Comparison of ENCODE assay signal across 10 cellular contexts in genomic region chr7:98398567-98399372, GRCh38. TPM values are rescaled to one million over a fixed set of nuclear protein-coding genes. Genes with fewer than 3 reads are reported as not detected.
DNase-seq lines count a peak whose midpoint lies in the region; FAIRE-seq and TF ChIP-seq lines count a peak whose summit lies in the region.
"Had no signal": no experiment of that assay in that cellular context is flagged by ENCODE, and none has a peak within 500 bp of the region (broad histone marks: within the 10 kb centered on the region; RNA-seq: fewer than 3 reads in every experiment).

No MANE protein-coding gene starts in this region.

- no peak overlapping the region for H2AFZ ChIP-seq in keratinocyte (ENCODE audit: control insufficient read depth, low read length)

- DNase-seq in NCI-H82 (lab: John Stamatoyannopoulos, UW) = peak; percentile 7
- no peak for DNase-seq in NCI-H82 treated with DMSO at 0.1 percent for 48 hours (lab: John Stamatoyannopoulos, UW; ENCODE audit: unreplicated experiment)
- no peak for DNase-seq in keratinocyte (ENCODE audit: low read depth, low spot score)
- no peak for DNase-seq in type B pancreatic cell (ENCODE audit: extremely low spot score, unreplicated experiment)
- DNase-seq in T1000 (lab: John Stamatoyannopoulos, UW) = no peak
- DNase-seq in NCI-H187 (lab: John Stamatoyannopoulos, UW) = no peak
- DNase-seq in lower leg skin (ENCODE audit: low spot score in 2 of 2) = no peak
- DNase-seq: activated CD4-positive, alpha-beta T cell treated with anti-CD3 and anti-CD28 coated beads, Interleukin-2, amount 50 U/mL, for 48 hours; GOT3 had no signal

- H3K36me3 ChIP-seq in keratinocyte (ENCODE audit: control insufficient read depth in 2 of 2, extremely low read depth in 1 of 2, insufficient read depth in 2 of 2, low read length in 2 of 2) = peaks cover 0 to 1% of the 10 kb centered on the region in 2 experiments

- no peaks in the 10 kb centered on the region for H3K27me3 Mint-ChIP-seq in type B pancreatic cell

- H3K9me3 ChIP-seq in keratinocyte (ENCODE audit: control insufficient read depth, low read depth, low read length) = no peaks in the 10 kb centered on the region

- H3K4me2 ChIP-seq in keratinocyte (ENCODE audit: control insufficient read depth, extremely low read depth, insufficient read depth, low read depth, low read length) = peak overlapping the region; percentile 94

- peaks cover 4% of the 10 kb centered on the region for H4K20me1 ChIP-seq in keratinocyte (ENCODE audit: control insufficient read depth, extremely low read depth, insufficient read depth, low read length)

- H3K27ac ChIP-seq in VCaP = peak overlapping the region; percentile 90
- peak overlapping the region; percentile 94 for H3K27ac ChIP-seq in keratinocyte (ENCODE audit: control insufficient read depth, insufficient read depth, low read length)

- no peaks in the 10 kb centered on the region for H3K36me3 Mint-ChIP-seq in type B pancreatic cell

- H3K79me2 ChIP-seq in keratinocyte (ENCODE audit: control insufficient read depth, insufficient read depth, low read length) = peaks cover 60% of the 10 kb centered on the region

- no peak for FAIRE-seq in keratinocyte (lab: Jason Lieb, UNC)

- H3K27me3 ChIP-seq in keratinocyte (ENCODE audit: control insufficient read depth, extremely low read depth, insufficient read depth, low read length) = no peaks in the 10 kb centered on the region

- H3K9ac ChIP-seq in keratinocyte (ENCODE audit: control insufficient read depth, extremely low read depth, insufficient read depth, low read length) = peak overlapping the region; percentile 89

- H3K4me3 ChIP-seq in keratinocyte (ENCODE audit: control insufficient read depth in 2 of 3, extremely low read depth in 1 of 3, insufficient read depth in 2 of 3, low read depth in 1 of 3, low read length in 3 of 3) (peak overlapping the region; percentile 83 to 95 (median 90)), lower leg skin (ENCODE audit: low read depth, poor library complexity, severe bottlenecking) (no peak overlapping the region)

- dilution Hi-C loops in keratinocyte (cut with MboI; ENCODE audit: extremely low pct_ligation_motif_present, low sequenced_read_pairs) = no loop called here

- TF ChIP-seq POLR2A in lower leg skin (IDR thresholded peaks at IDR 0.05) = no peak

- intact Hi-C loops in lower leg skin (cut with DNase I; ENCODE audit: low total_unique reads) = no loop called here

- H3K4me1 Mint-ChIP-seq in type B pancreatic cell (ENCODE audit: unreplicated experiment) = peaks cover 24% of the 10 kb centered on the region

- H3K9me3 Mint-ChIP-seq in type B pancreatic cell = no peaks in the 10 kb centered on the region

- H3K4me1 ChIP-seq in keratinocyte (ENCODE audit: control insufficient read depth, extremely low read depth, insufficient read depth, low read length) = peaks cover 7% of the 10 kb centered on the region

- peak overlapping the region; percentile 88 for H3K4me3 Mint-ChIP-seq in type B pancreatic cell

- TF ChIP-seq CTCF in VCaP (conservative IDR thresholded peaks at IDR 0.05) (0 out of 2 replicates have a peak, but pooled peaks have one; percentile 9), keratinocyte (optimal IDR thresholded peaks at IDR 0.05 in 1 of 3, IDR thresholded peaks at IDR 0.05 in 1 of 3, conservative IDR thresholded peaks at IDR 0.05 in 1 of 3; ENCODE audit: extremely low read depth in 1 of 3, insufficient read depth in 2 of 3, low read length in 3 of 3) (no peak), type B pancreatic cell (conservative IDR thresholded peaks at IDR 0.05) (no peak), lower leg skin (IDR thresholded peaks at IDR 0.05) (no peak)

- no peaks in the 10 kb centered on the region for H3K9me1 ChIP-seq in keratinocyte (ENCODE audit: control insufficient read depth, extremely low read depth, insufficient read depth, low read length)

- 30 to 40% methylated on average over 20 of the region's 20 CpGs for WGBS in lower leg skin, 2 donors

- peak overlapping the region; percentile 87 for H3K27ac Mint-ChIP-seq in type B pancreatic cell

RNA-seq across cellular contexts. Expression of gene BAIAP2L1, which starts 2.1 kb away (rescaled TPM):
- polyA plus RNA-seq in keratinocyte = 38.7 to 49.0 TPM (median 41.7 TPM) in 3 replicates
- polyA plus RNA-seq in keratinocyte (2011; ENCODE audit: low read depth) = 73.3 TPM
- polyA plus RNA-seq in keratinocyte (2011; cell fraction: cytosol; rRNA removed) = 45.4 and 52.2 TPM in 2 replicates
- 86.6 and 102 TPM in 2 replicates for polyA plus RNA-seq in keratinocyte (2011; cell fraction: nucleus; rRNA removed)
- 35.6 and 40.3 TPM in 2 replicates for polyA plus RNA-seq in keratinocyte (2012; ENCODE audit: low replicate concordance)
- polyA minus RNA-seq in keratinocyte = 39.6 to 50.3 TPM (median 42.2 TPM) in 3 replicates
- 33.2 TPM for polyA minus RNA-seq in keratinocyte (2011; cell fraction: cytosol; rRNA and poly(A)+ RNA removed)
- 34.5 and 47.5 TPM in 2 replicates for polyA minus RNA-seq in keratinocyte (2011; cell fraction: nucleus; rRNA and poly(A)+ RNA removed)
- total RNA-seq in type B pancreatic cell (ENCODE audit: low replicate concordance) (28.0 and 43.7 TPM in 2 replicates), lower leg skin (10 to 100 TPM; 17.2 to 28.9 (median 20.7) TPM)
